14 cellular contexts compared by ENCODE assay signal in genomic region chr11:95596011-95596489, GRCh38.
DNase-seq lines count a peak whose midpoint lies in the region; ATAC-seq, FAIRE-seq and TF ChIP-seq lines count a peak whose summit lies in the region.
"Had no signal": no experiment of that assay in that cellular context is flagged by ENCODE, and none has a peak within 500 bp of the region (broad histone marks: within the 10 kb centered on the region; RNA-seq: fewer than 3 reads in every experiment).

No MANE protein-coding gene starts in this region.

- TF ChIP-seq CTCF in brain microvascular endothelial cell (IDR thresholded peaks at IDR 0.05; ENCODE audit: low read depth, low read length, missing control alignments), result no peak
- no peak for TF ChIP-seq CTCF in keratinocyte (optimal IDR thresholded peaks at IDR 0.05 in 1 of 3, IDR thresholded peaks at IDR 0.05 in 1 of 3, conservative IDR thresholded peaks at IDR 0.05 in 1 of 3; ENCODE audit: extremely low read depth in 1 of 3, insufficient read depth in 2 of 3, low read length in 3 of 3)

- peaks cover 12% of the 10 kb centered on the region for H3K4me1 ChIP-seq in keratinocyte (ENCODE audit: control insufficient read depth, extremely low read depth, insufficient read depth, low read length)
- H3K4me1 ChIP-seq: psoas muscle had no signal

- H3K27me3 Mint-ChIP-seq in activated CD4-positive, alpha-beta T cell treated with anti-CD3 and anti-CD28 coated beads, Interleukin-2, amount 10 ng/mL, durations not matched to agents 24 days and 14 days, result no peaks in the 10 kb centered on the region
- H3K27me3 Mint-ChIP-seq: activated CD4-positive, alpha-beta memory T cell treated with anti-CD3 and anti-CD28 coated beads, Interleukin-2, amount 10 ng/mL, durations not matched to agents 7 days and 5 days had no signal

- no peaks in the 10 kb centered on the region for H3K9me3 Mint-ChIP-seq in activated CD4-positive, alpha-beta T cell treated with anti-CD3 and anti-CD28 coated beads, Interleukin-2, amount 10 ng/mL, durations not matched to agents 24 days and 14 days
- H3K9me3 Mint-ChIP-seq: activated CD4-positive, alpha-beta memory T cell treated with anti-CD3 and anti-CD28 coated beads, Interleukin-2, amount 10 ng/mL, durations not matched to agents 7 days and 5 days had no signal

- H3K27me3 ChIP-seq in brain microvascular endothelial cell (replicated peaks), result no peaks in the 10 kb centered on the region
- H3K27me3 ChIP-seq in keratinocyte (ENCODE audit: control insufficient read depth, extremely low read depth, insufficient read depth, low read length), result no peaks in the 10 kb centered on the region
- H3K27me3 ChIP-seq: tibial nerve had no signal

- no peaks in the 10 kb centered on the region for H4K20me1 ChIP-seq in keratinocyte (ENCODE audit: control insufficient read depth, extremely low read depth, insufficient read depth, low read length)

- no peak for DNase-seq in activated CD4-positive, alpha-beta T cell treated with anti-CD3 and anti-CD28 coated beads, Interleukin-2, amount 10 ng/mL, durations not matched to agents 24 days and 14 days
- DNase-seq in activated CD4-positive, alpha-beta T cell treated with anti-CD3 and anti-CD28 coated beads for 48 hours, result no peak
- DNase-seq in brain microvascular endothelial cell (peak; percentile 69), keratinocyte (ENCODE audit: low read depth, low spot score) (no peak), stromal cell of bone marrow (ENCODE audit: low read depth) (peak; percentile 44), DMS53 treated with DMSO at 0.1 percent for 48 hours (lab: John Stamatoyannopoulos, UW; ENCODE audit: unreplicated experiment) (no peak)
- DNase-seq: activated CD4-positive, alpha-beta memory T cell treated with anti-CD3 and anti-CD28 coated beads, Interleukin-2, amount 10 ng/mL, durations not matched to agents 7 days and 5 days; NCI-H2171 treated with DMSO at 0.1 percent for 48 hours; psoas muscle had no signal

- H3K4me1 Mint-ChIP-seq in activated CD4-positive, alpha-beta T cell treated with anti-CD3 and anti-CD28 coated beads, Interleukin-2, amount 10 ng/mL, durations not matched to agents 24 days and 14 days, result peaks cover 20% of the 10 kb centered on the region
- H3K4me1 Mint-ChIP-seq: activated CD4-positive, alpha-beta memory T cell treated with anti-CD3 and anti-CD28 coated beads, Interleukin-2, amount 10 ng/mL, durations not matched to agents 7 days and 5 days had no signal

- no peaks in the 10 kb centered on the region for H3K9me3 ChIP-seq in keratinocyte (ENCODE audit: control insufficient read depth, low read depth, low read length)
- H3K9me3 ChIP-seq: psoas muscle, tibial nerve had no signal

- H3K4me2 ChIP-seq in keratinocyte (ENCODE audit: control insufficient read depth, extremely low read depth, insufficient read depth, low read depth, low read length), result peak overlapping the region; percentile 44

- no peak overlapping the region for H3K9ac ChIP-seq in keratinocyte (ENCODE audit: control insufficient read depth, extremely low read depth, insufficient read depth, low read length)

- H3K36me3 Mint-ChIP-seq in activated CD4-positive, alpha-beta T cell treated with anti-CD3 and anti-CD28 coated beads, Interleukin-2, amount 10 ng/mL, durations not matched to agents 24 days and 14 days (ENCODE audit: low read depth), result peaks cover 3% of the 10 kb centered on the region

- ATAC-seq in GM18511 (IDR thresholded peaks at IDR 0.05; ENCODE audit: unreplicated experiment), result no peak
- no peak for ATAC-seq in HG02970 (IDR thresholded peaks at IDR 0.05; ENCODE audit: low FRiP score, unreplicated experiment)
- ATAC-seq: psoas muscle had no signal

- H3K79me2 ChIP-seq in keratinocyte (ENCODE audit: control insufficient read depth, insufficient read depth, low read length), result no peaks in the 10 kb centered on the region

- no peak overlapping the region for H3K4me3 Mint-ChIP-seq in activated CD4-positive, alpha-beta T cell treated with anti-CD3 and anti-CD28 coated beads, Interleukin-2, amount 10 ng/mL, durations not matched to agents 24 days and 14 days
- H3K4me3 Mint-ChIP-seq: activated CD4-positive, alpha-beta memory T cell treated with anti-CD3 and anti-CD28 coated beads, Interleukin-2, amount 10 ng/mL, durations not matched to agents 7 days and 5 days had no signal

- FAIRE-seq in keratinocyte (lab: Jason Lieb, UNC), result peak; percentile 43
- FAIRE-seq: A204.1 had no signal

- H3K4me3 ChIP-seq in brain microvascular endothelial cell (ENCODE audit: low read depth, low read length) (no peak overlapping the region), keratinocyte (ENCODE audit: control insufficient read depth in 2 of 3, extremely low read depth in 1 of 3, insufficient read depth in 2 of 3, low read depth in 1 of 3, low read length in 3 of 3) (peak overlapping the region in 1 of 3 experiments; percentile 24)
- H3K4me3 ChIP-seq: psoas muscle, tibial nerve had no signal

- dilution Hi-C loops in keratinocyte (cut with MboI; ENCODE audit: extremely low pct_ligation_motif_present, low sequenced_read_pairs), result no loop called here

- H3K36me3 ChIP-seq in brain microvascular endothelial cell (replicated peaks) (no peaks in the 10 kb centered on the region), keratinocyte (ENCODE audit: control insufficient read depth in 2 of 2, extremely low read depth in 1 of 2, insufficient read depth in 2 of 2, low read length in 2 of 2) (no peaks in the 10 kb centered on the region)
- H3K36me3 ChIP-seq: tibial nerve had no signal

- H2AFZ ChIP-seq in keratinocyte (ENCODE audit: control insufficient read depth, low read length), result peak overlapping the region; percentile 83

- H3K27ac ChIP-seq in brain microvascular endothelial cell (peak overlapping the region; percentile 83), keratinocyte (ENCODE audit: control insufficient read depth, insufficient read depth, low read length) (peak overlapping the region; percentile 33)
- H3K27ac ChIP-seq: psoas muscle had no signal

- intact Hi-C loops in activated CD4-positive, alpha-beta T cell treated with anti-CD3 and anti-CD28 coated beads, Interleukin-2, amount 10 ng/mL, durations not matched to agents 24 days and 14 days (cut with micrococcal nuclease), result no loop called here

- in situ Hi-C loops in brain microvascular endothelial cell (cut with HindIII; ENCODE audit: low pct_ligation_motif_present, low sequenced_read_pairs), result no loop called here

- H3K27ac Mint-ChIP-seq in activated CD4-positive, alpha-beta T cell treated with anti-CD3 and anti-CD28 coated beads, Interleukin-2, amount 10 ng/mL, durations not matched to agents 24 days and 14 days, result peak overlapping the region; percentile 0
- H3K27ac Mint-ChIP-seq: activated CD4-positive, alpha-beta memory T cell treated with anti-CD3 and anti-CD28 coated beads, Interleukin-2, amount 10 ng/mL, durations not matched to agents 7 days and 5 days; activated T-helper 2 cell treated with anti-CD3 and anti-CD28 coated beads, Interferon-gamma antibody, Interleukin-2, Interleukin-4, amounts not matched to agents 10 μg/mL and 5 μg/mL and 100 μg/mL, durations not matched to agents 14 hours and 24 hours and 36 hours had no signal

- H3K9me1 ChIP-seq in keratinocyte (ENCODE audit: control insufficient read depth, extremely low read depth, insufficient read depth, low read length), result no peaks in the 10 kb centered on the region

Comparison
In these comparisons a context has a peak if more than half of its experiments do, and no peak if none do; other contexts are left out.
1. DNase-seq: peak in brain microvascular endothelial cell (single experiment) and stromal cell of bone marrow (single experiment); none in activated CD4-positive, alpha-beta T cell treated with anti-CD3 and anti-CD28 coated beads, Interleukin-2, amount 10 ng/mL, durations not matched to agents 24 days and 14 days (single experiment), activated CD4-positive, alpha-beta T cell treated with anti-CD3 and anti-CD28 coated beads for 48 hours (single experiment), keratinocyte (single experiment) and DMS53 treated with DMSO at 0.1 percent for 48 hours (single experiment).